ENCODE assay signal across 14 cellular contexts in genomic region chr4:101724093-101724492, GRCh38.
A peak's percentile ranks its signal among the peaks of the same experiment; 100 is the strongest.
DNase-seq lines count a peak whose midpoint lies in the region; ATAC-seq, FAIRE-seq and TF ChIP-seq lines count a peak whose summit lies in the region.
"Had no signal": no experiment of that assay in that cellular context is flagged by ENCODE, and none has a peak within 500 bp of the region (broad histone marks: within the 10 kb centered on the region; RNA-seq: fewer than 3 reads in every experiment).

No MANE protein-coding gene starts in this region.

- DNase-seq in CD4-positive, alpha-beta T cell = no peak
- DNase-seq in COR-L47 (lab: John Stamatoyannopoulos, UW) (peak; percentile 2), NCI-H1436 treated with DMSO at 0.1 percent for 48 hours (lab: John Stamatoyannopoulos, UW) (peak; percentile 12), H1 (ENCODE audit: low read depth in 1 of 2, low spot score in 2 of 2) (no peak), occipital lobe (lab: John Stamatoyannopoulos, UW) (no peak), pancreas (no peak)
- DNase-seq: activated naive CD4-positive, alpha-beta T cell treated with anti-CD3 and anti-CD28 coated beads, Interleukin-2, amount 10 ng/mL, durations not matched to agents 7 days and 5 days; OCI-M1; posterior cingulate gyrus; SK-N-SH; stimulated activated CD4-positive, alpha-beta T cell treated with anti-CD3 and anti-CD28 coated beads, Interleukin-15, amount 100 ng/mL, for 24 hours had no signal

- intact Hi-C loops in CD4-positive, alpha-beta T cell (cut with DNase I, micrococcal nuclease) = no loop called here
- intact Hi-C loops in pancreas (cut with DNase I) = no loop called here

- no peaks in the 10 kb centered on the region for H3K79me1 ChIP-seq in H1 (ENCODE audit: low read depth, low read length)

- H4K20me1 ChIP-seq in H1 (replicated peaks in 1 of 2; ENCODE audit: control insufficient read depth in 1 of 2, insufficient read depth in 2 of 2, low read length in 2 of 2) = no peaks in the 10 kb centered on the region
- H4K20me1 ChIP-seq: BLaER1 treated with 17β-estradiol and CSF1 and Interleukin-3, amounts not matched to agents 10 nM and 100 nM had no signal

- no peak overlapping the region for H3K18ac ChIP-seq in H1 (ENCODE audit: extremely low read depth, low read length)

- H3K14ac ChIP-seq in H1 (ENCODE audit: insufficient read length) = no peak overlapping the region

- no peak for FAIRE-seq in H1 (lab: Jason Lieb, UNC)
- no peak for FAIRE-seq in pancreas (lab: Jason Lieb, UNC)
- FAIRE-seq: GM12892 had no signal

- no peaks in the 10 kb centered on the region for H3K36me3 Mint-ChIP-seq in CD4-positive, alpha-beta T cell (ENCODE audit: low read depth)
- H3K36me3 Mint-ChIP-seq: activated naive CD4-positive, alpha-beta T cell treated with anti-CD3 and anti-CD28 coated beads, Interleukin-2, amount 10 ng/mL, durations not matched to agents 7 days and 5 days had no signal

- no peaks in the 10 kb centered on the region for H3K27me3 Mint-ChIP-seq in CD4-positive, alpha-beta T cell
- H3K27me3 Mint-ChIP-seq: activated naive CD4-positive, alpha-beta T cell treated with anti-CD3 and anti-CD28 coated beads, Interleukin-2, amount 10 ng/mL, durations not matched to agents 7 days and 5 days had no signal

- H4K8ac ChIP-seq in H1 (ENCODE audit: extremely low read depth, insufficient read depth, low read length) = no peak overlapping the region

- CTCF ChIA-PET in CD4-positive, alpha-beta T cell (lab: Charles Lee) = interaction anchor here (1.0 kb wide), 1 partner anchor 16 kb away, joined by 3 read pairs; no protein-coding TSS in a partner anchor
- CTCF ChIA-PET in H1 (lab: Charles Lee; ENCODE audit: partially characterized antibody) = interaction anchor here (1.5 kb wide), 1 partner anchor 555 kb away, joined by 4 read pairs; no protein-coding TSS in a partner anchor

- no peak for TF ChIP-seq POLR2A in H1 (IDR thresholded peaks at IDR 0.05; ENCODE audit: control extremely low read depth in 1 of 2, low read depth in 2 of 2, low read length in 2 of 2)

- no peak overlapping the region for H2BK15ac ChIP-seq in H1 (ENCODE audit: low read length)

- H3K4me2 ChIP-seq in H1 (ENCODE audit: insufficient read depth in 1 of 2, low read depth in 2 of 2, low read length in 2 of 2) = no peak overlapping the region
- H3K4me2 ChIP-seq: BLaER1 treated with 17β-estradiol and CSF1 and Interleukin-3, amounts not matched to agents 10 nM and 100 nM; SK-N-SH had no signal

- no peak for TF ChIP-seq EP300 in H1 (IDR thresholded peaks at IDR 0.05; ENCODE audit: borderline replicate concordance in 1 of 2, low read depth in 2 of 2, low read length in 2 of 2)

- no peak overlapping the region for H3K4me3 ChIP-seq in H1 (ENCODE audit: extremely low read depth in 1 of 4, insufficient read depth in 2 of 4, low read depth in 3 of 4, low read length in 4 of 4)
- no peak overlapping the region for H3K4me3 ChIP-seq in pancreas
- H3K4me3 ChIP-seq: BLaER1 treated with 17β-estradiol and CSF1 and Interleukin-3, amounts not matched to agents 10 nM and 100 nM had no signal

- H4K91ac ChIP-seq in H1 (replicated peaks; ENCODE audit: insufficient read length, low read length) = no peak overlapping the region

- H3K4me1 Mint-ChIP-seq in CD4-positive, alpha-beta T cell (ENCODE audit: low read depth) = peaks cover 6% of the 10 kb centered on the region

- peak overlapping the region; percentile 12; the same call in 1 of the 2 replicates for H2AFZ ChIP-seq in H1 (ENCODE audit: low read length)

- no peak overlapping the region for H2BK120ac ChIP-seq in H1 (replicated peaks; ENCODE audit: low read depth, low read length)

- 100% methylated on average over 2 of the region's 2 CpGs; no CpG with 5 or more reads in 1 of the 2 experiments for WGBS in H1 (ENCODE audit: extremely low coverage in 1 of 2, insufficient coverage in 1 of 2, insufficient read length in 1 of 2, insufficient replicate concordance in 2 of 2, low coverage in 1 of 2, low lambda C conversion rate in 2 of 2, missing lambda C conversion rate in 1 of 2), 2 experiments
- 65 to 71% methylated on average over 2 of the region's 2 CpGs for WGBS in pancreas, 2 donors

- H3K4ac ChIP-seq in H1 (replicated peaks; ENCODE audit: insufficient read length, low read depth, low read length) = no peak overlapping the region

- H2BK20ac ChIP-seq in H1 (ENCODE audit: low read length) = no peak overlapping the region

- H3K27ac ChIP-seq in CD4-positive, alpha-beta T cell (ENCODE audit: low read depth, low read length) = no peak overlapping the region
- H3K27ac ChIP-seq in H1 (ENCODE audit: low read depth, low read length) = no peak overlapping the region
- no peak overlapping the region for H3K27ac ChIP-seq in pancreas
- H3K27ac ChIP-seq: BLaER1 treated with 17β-estradiol and CSF1 and Interleukin-3, amounts not matched to agents 10 nM and 100 nM had no signal

- H3K27me3 ChIP-seq in CD4-positive, alpha-beta T cell (ENCODE audit: control insufficient read depth, insufficient read depth, low read length) = no peaks in the 10 kb centered on the region
- H3K27me3 ChIP-seq in H1 (replicated peaks in 1 of 4; ENCODE audit: control insufficient read depth in 3 of 4, extremely low read depth in 1 of 4, insufficient read depth in 3 of 4, low read length in 3 of 4) (no peaks in the 10 kb centered on the region), pancreas (no peaks in the 10 kb centered on the region)
- H3K27me3 ChIP-seq: BLaER1 treated with 17β-estradiol and CSF1 and Interleukin-3, amounts not matched to agents 10 nM and 100 nM had no signal

- H4K5ac ChIP-seq in H1 (ENCODE audit: insufficient read length, low read depth, low read length) = no peak overlapping the region

- no peaks in the 10 kb centered on the region for H3K23me2 ChIP-seq in H1 (ENCODE audit: low read depth, low read length)

- no peak overlapping the region for H3K23ac ChIP-seq in H1 (ENCODE audit: insufficient read length)

- H3K36me3 ChIP-seq in H1 (ENCODE audit: control insufficient read depth in 2 of 4, insufficient read depth in 4 of 4, low read length in 3 of 4) = no peaks in the 10 kb centered on the region
- no peaks in the 10 kb centered on the region for H3K36me3 ChIP-seq in pancreas
- H3K36me3 ChIP-seq: BLaER1 treated with 17β-estradiol and CSF1 and Interleukin-3, amounts not matched to agents 10 nM and 100 nM had no signal

- H3K9me3 Mint-ChIP-seq in CD4-positive, alpha-beta T cell = no peaks in the 10 kb centered on the region
- H3K9me3 Mint-ChIP-seq: activated naive CD4-positive, alpha-beta T cell treated with anti-CD3 and anti-CD28 coated beads, Interleukin-2, amount 10 ng/mL, durations not matched to agents 7 days and 5 days had no signal

- POLR2A ChIA-PET in CD4-positive, alpha-beta T cell (lab: Charles Lee) = no interaction called here
- POLR2A ChIA-PET in H1 (lab: Charles Lee; ENCODE audit: partially characterized antibody) = no interaction called here

- no peak overlapping the region for H2BK5ac ChIP-seq in H1 (ENCODE audit: low read depth, low read length)

- no peaks in the 10 kb centered on the region for H3K79me2 ChIP-seq in H1 (ENCODE audit: control insufficient read depth in 1 of 2, insufficient read depth in 2 of 2, low read length in 2 of 2)

- no peak overlapping the region for H2AK5ac ChIP-seq in H1 (ENCODE audit: low read depth, low read length)

- no peak overlapping the region; a peak in 1 of 7 replicates for H3K9ac ChIP-seq in H1 (replicated peaks in 1 of 4; ENCODE audit: extremely low read depth in 1 of 4, low read depth in 3 of 4, low read length in 3 of 4)
- H3K9ac ChIP-seq: BLaER1 treated with 17β-estradiol and CSF1 and Interleukin-3, amounts not matched to agents 10 nM and 100 nM; SK-N-SH had no signal

- no peaks in the 10 kb centered on the region for H3K9me3 ChIP-seq in CD4-positive, alpha-beta T cell (ENCODE audit: control insufficient read depth, low read length)
- H3K9me3 ChIP-seq in H1 (ENCODE audit: insufficient read depth in 2 of 2, low read depth in 1 of 2, low read length in 1 of 2) (no peaks in the 10 kb centered on the region), pancreas (no peaks in the 10 kb centered on the region)
- H3K9me3 ChIP-seq: BLaER1 treated with 17β-estradiol and CSF1 and Interleukin-3, amounts not matched to agents 10 nM and 100 nM; SK-N-SH had no signal

- no peak for TF ChIP-seq CTCF in CD4-positive, alpha-beta T cell (IDR thresholded peaks at IDR 0.05)
- TF ChIP-seq CTCF in H1 (IDR thresholded peaks at IDR 0.05; ENCODE audit: control extremely low read depth in 1 of 3, insufficient read depth in 1 of 3, low read depth in 1 of 3, low read length in 3 of 3) (no peak), pancreas (IDR thresholded peaks at IDR 0.05) (no peak)

- no peak overlapping the region for H3K56ac ChIP-seq in H1 (replicated peaks; ENCODE audit: insufficient read length, low read depth, low read length)

- no peak for TF ChIP-seq RAD21 in H1 (IDR thresholded peaks at IDR 0.05 in 1 of 2, conservative IDR thresholded peaks at IDR 0.05 in 1 of 2; ENCODE audit: low read depth in 2 of 2, low read length in 2 of 2)

- H3K27ac Mint-ChIP-seq in CD4-positive, alpha-beta T cell = no peak overlapping the region
- H3K27ac Mint-ChIP-seq: activated naive CD4-positive, alpha-beta T cell treated with anti-CD3 and anti-CD28 coated beads, Interleukin-2, amount 10 ng/mL, durations not matched to agents 7 days and 5 days had no signal

- H3K4me1 ChIP-seq in H1 (replicated peaks in 1 of 4; ENCODE audit: control insufficient read depth in 3 of 4, insufficient read depth in 4 of 4, low read length in 3 of 4) (no peaks in the 10 kb centered on the region), pancreas (no peaks in the 10 kb centered on the region)

- peak; percentile 57 for ATAC-seq in CD4-positive, alpha-beta T cell (ENCODE audit: poor library complexity)
- ATAC-seq in HG03442 (IDR thresholded peaks at IDR 0.05; ENCODE audit: unreplicated experiment) (no peak), pancreas (no peak)

- no peak overlapping the region for H3K4me3 Mint-ChIP-seq in CD4-positive, alpha-beta T cell
- H3K4me3 Mint-ChIP-seq: activated naive CD4-positive, alpha-beta T cell treated with anti-CD3 and anti-CD28 coated beads, Interleukin-2, amount 10 ng/mL, durations not matched to agents 7 days and 5 days had no signal

- H2BK12ac ChIP-seq in H1 (ENCODE audit: low read depth, low read length) = no peak overlapping the region

TF ChIP-seq in H1, 55 proteins besides CTCF, POLR2A, EP300 and RAD21 (continues in another document):
- no peak for TF ChIP-seq YY1 (IDR thresholded peaks at IDR 0.05; ENCODE audit: low read depth, low read length)
- TF ChIP-seq BRCA1 (IDR thresholded peaks at IDR 0.05; ENCODE audit: low read depth, low read length) = no peak
- TF ChIP-seq TAF7 (optimal IDR thresholded peaks at IDR 0.05; ENCODE audit: borderline replicate concordance, low read depth, low read length) = no peak
- TF ChIP-seq SP4 (IDR thresholded peaks at IDR 0.05; ENCODE audit: low read length) = no peak
- no peak for TF ChIP-seq FOSL1 (IDR thresholded peaks at IDR 0.05; ENCODE audit: insufficient read depth, low read depth, low read length)
- no peak for TF ChIP-seq CBX5 (IDR thresholded peaks at IDR 0.05; ENCODE audit: low read depth, low read length)
- TF ChIP-seq TBP (IDR thresholded peaks at IDR 0.05; ENCODE audit: low read depth, low read length) = no peak
- TF ChIP-seq SAP30 (IDR thresholded peaks at IDR 0.05; ENCODE audit: insufficient read depth, insufficient replicate concordance, low read length) = no peak
- no peak for TF ChIP-seq NRF1 (IDR thresholded peaks at IDR 0.05; ENCODE audit: low read depth, low read length)
- no peak for TF ChIP-seq BACH1 (IDR thresholded peaks at IDR 0.05; ENCODE audit: low read length)

Comparison
In these comparisons a context has a peak if more than half of its experiments do, and no peak if none do; other contexts are left out.
1. DNase-seq: peak in COR-L47 (single experiment) and NCI-H1436 treated with DMSO at 0.1 percent for 48 hours (single experiment); none in CD4-positive, alpha-beta T cell (0 of 10), H1 (0 of 2), occipital lobe (single experiment) and pancreas (0 of 6).